ENCODE assay signal across 1 cellular context in the genomic region with DNA sequence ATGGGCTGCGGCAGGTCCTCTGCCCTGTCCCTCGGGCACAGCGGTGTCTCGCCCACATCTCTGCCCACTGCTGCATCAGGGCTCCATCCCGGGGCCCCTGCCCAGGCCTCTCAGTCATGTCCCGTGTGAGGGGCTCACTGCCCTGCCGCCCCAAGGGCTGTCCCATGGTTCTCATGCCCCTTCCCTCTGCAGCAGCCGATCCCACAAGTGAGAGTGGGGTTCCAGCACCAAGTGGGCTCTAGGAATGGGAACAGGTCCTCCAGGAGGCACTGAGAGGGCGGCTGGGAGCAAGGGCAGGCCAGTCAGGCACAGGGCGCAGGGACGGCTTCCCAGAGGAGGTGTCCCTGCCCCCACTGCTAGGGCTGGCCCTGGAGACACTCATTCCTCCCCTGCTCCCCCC. TPM values are rescaled to one million over a fixed set of nuclear protein-coding genes. Genes with fewer than 3 reads are reported as not detected.
"Had no signal": no experiment of that assay in that cellular context is flagged by ENCODE, and none has a peak within 500 bp of the region (broad histone marks: within the 10 kb centered on the region; RNA-seq: fewer than 3 reads in every experiment).

No MANE protein-coding gene starts in this region.

RNA-seq across cellular contexts. Expression of a gene that starts 18.4 kb away (rescaled TPM):
- polyA plus RNA-seq: GM23248 had no signal
